In the genomic region with DNA sequence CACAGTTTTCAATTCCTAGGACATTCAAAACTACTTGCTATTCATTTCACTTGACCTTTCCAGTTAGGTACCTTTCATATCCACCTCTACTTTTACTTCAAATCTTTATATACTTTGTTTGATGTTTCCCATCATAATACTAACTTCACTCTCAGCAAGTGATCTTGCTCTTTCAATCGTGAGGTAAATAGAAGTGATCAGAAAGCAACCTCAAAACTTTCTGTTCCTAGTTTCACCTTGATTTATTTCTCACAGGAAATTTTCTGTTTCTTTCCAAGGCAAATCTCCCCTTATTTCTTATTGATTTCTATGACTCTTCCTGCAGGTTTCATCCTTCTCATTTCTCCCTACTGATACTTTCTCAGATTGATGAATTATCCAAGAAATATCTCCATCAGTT, we compare ENCODE assay signal across 31 cellular contexts.
"Had no signal": no experiment of that assay in that cellular context is flagged by ENCODE, and none has a peak within 500 bp of the region (broad histone marks: within the 10 kb centered on the region; RNA-seq: fewer than 3 reads in every experiment).

No MANE protein-coding gene starts in this region.

- FAIRE-seq: RCC 7860 had no signal

- H3K4me3 ChIP-seq: adrenal gland, breast epithelium, coronary artery, MG63, SJSA1 had no signal

- H3K27me3 ChIP-seq: adrenal gland, breast epithelium, MG63, SJSA1 had no signal

- H3K4me1 Mint-ChIP-seq: activated naive CD8-positive, alpha-beta T cell treated with anti-CD3 and anti-CD28 coated beads, Interleukin-2, amount 10 ng/mL, durations not matched to agents 7 days and 5 days; T-helper 17 cell; WTC11 had no signal

- ATAC-seq: activated CD8-positive, alpha-beta T cell treated with anti-CD3 and anti-CD28 coated beads, Interleukin-2, amount 10 ng/mL, durations not matched to agents 7 days and 5 days; T-helper 17 cell; WTC11 had no signal

- H3K9me3 Mint-ChIP-seq: activated naive CD8-positive, alpha-beta T cell treated with anti-CD3 and anti-CD28 coated beads, Interleukin-2, amount 10 ng/mL, durations not matched to agents 7 days and 5 days had no signal

- DNase-seq: activated CD4-positive, alpha-beta T cell treated with anti-CD3 and anti-CD28 coated beads for 48 hours; activated CD4-positive, alpha-beta T cell treated with anti-CD3 and anti-CD28 coated beads, Interleukin-2, amount 50 U/mL, for 4 hours; activated CD4-positive, CD25-positive, alpha-beta regulatory T cell treated with anti-CD3 and anti-CD28 coated beads, Interleukin-2, amount 50 U/mL, for 72 hours; activated CD8-positive, alpha-beta memory T cell treated with anti-CD3 and anti-CD28 coated beads, Interleukin-2, amount 50 U/mL, for 48 hours; activated CD8-positive, alpha-beta T cell treated with anti-CD3 and anti-CD28 coated beads, Interleukin-2, amount 10 ng/mL, durations not matched to agents 7 days and 5 days; activated naive CD4-positive, alpha-beta T cell treated with anti-CD3 and anti-CD28 coated beads, Interleukin-2, amount 50 U/mL, for 16 hours; activated naive CD8-positive, alpha-beta T cell treated with anti-CD3 and anti-CD28 coated beads, Interleukin-2, amount 10 ng/mL, durations not matched to agents 7 days and 5 days; activated T-cell treated with anti-CD3 and anti-CD28 coated beads, Interleukin-2, amount 50 U/mL, for 1 hour; adrenal gland; anterior cingulate cortex; central memory CD4-positive, alpha-beta T cell; MG63; MV-4-11; NCI-H1092 treated with DMSO at 0.1 percent for 48 hours; NCI-H1417 treated with DMSO at 0.1 percent for 48 hours; NCI-H1694; NCI-H2029; NCI-H2107; NCI-H345; NCI-H510A; NCI-H526 treated with DMSO at 0.1 percent for 48 hours; NCI-H82; NK-92 treated with Interleukin-12 subunit alpha and Interleukin-12 subunit beta, amount 100 ng/mL, for 24 hours; SHP77; T-helper 17 cell; T-helper 9 cell had no signal

- H3K4me3 Mint-ChIP-seq: activated CD8-positive, alpha-beta T cell treated with anti-CD3 and anti-CD28 coated beads, Interleukin-2, amount 10 ng/mL, durations not matched to agents 7 days and 5 days; activated naive CD8-positive, alpha-beta T cell treated with anti-CD3 and anti-CD28 coated beads, Interleukin-2, amount 10 ng/mL, durations not matched to agents 7 days and 5 days; T-helper 17 cell; WTC11 had no signal

- H3K9me3 ChIP-seq: adrenal gland, breast epithelium, MG63 had no signal

- H3K27ac Mint-ChIP-seq: activated CD8-positive, alpha-beta T cell treated with anti-CD3 and anti-CD28 coated beads, Interleukin-2, amount 10 ng/mL, durations not matched to agents 7 days and 5 days; activated naive CD8-positive, alpha-beta T cell treated with anti-CD3 and anti-CD28 coated beads, Interleukin-2, amount 10 ng/mL, durations not matched to agents 7 days and 5 days; T-helper 17 cell; WTC11 had no signal

- H3K27me3 Mint-ChIP-seq: activated naive CD8-positive, alpha-beta T cell treated with anti-CD3 and anti-CD28 coated beads, Interleukin-2, amount 10 ng/mL, durations not matched to agents 7 days and 5 days; T-helper 17 cell had no signal

- H3K36me3 ChIP-seq: adrenal gland, breast epithelium, MG63, SJSA1 had no signal

- H3K4me1 ChIP-seq: adrenal gland, breast epithelium, SJSA1 had no signal

- H3K27ac ChIP-seq: adrenal gland, breast epithelium, coronary artery, SJSA1 had no signal
